15 cellular contexts compared by ENCODE assay signal in genomic region chr9:108041551-108041950, GRCh38.
A peak's percentile ranks its signal among the peaks of the same experiment; 100 is the strongest.
DNase-seq lines count a peak whose midpoint lies in the region; ATAC-seq, FAIRE-seq and TF ChIP-seq lines count a peak whose summit lies in the region.
"Had no signal": no experiment of that assay in that cellular context is flagged by ENCODE, and none has a peak within 500 bp of the region (broad histone marks: within the 10 kb centered on the region; RNA-seq: fewer than 3 reads in every experiment).

No MANE protein-coding gene starts in this region.

- H2AFZ ChIP-seq in ACC112 (ENCODE audit: low read length, unreplicated experiment): peak overlapping the region; percentile 72

- H3K36me3 ChIP-seq in ACC112 (ENCODE audit: insufficient read depth, low read length): peaks cover 19% of the 10 kb centered on the region
- H3K36me3 ChIP-seq in kidney epithelial cell (ENCODE audit: control insufficient read depth, insufficient read depth, low read length): no peaks in the 10 kb centered on the region
- no peaks in the 10 kb centered on the region for H3K36me3 ChIP-seq in kidney (ENCODE audit: control insufficient read depth in 1 of 2, insufficient read depth in 2 of 2, low read length in 2 of 2)
- H3K36me3 ChIP-seq: spleen had no signal

- no peaks in the 10 kb centered on the region for H3K27me3 ChIP-seq in ACC112 (ENCODE audit: insufficient read depth, low read length)
- no peaks in the 10 kb centered on the region for H3K27me3 ChIP-seq in kidney epithelial cell (ENCODE audit: control insufficient read depth, insufficient read depth, low read length)
- H3K27me3 ChIP-seq: spleen had no signal

- H3K79me2 ChIP-seq in ACC112 (ENCODE audit: control insufficient read depth, insufficient read depth, low read length, unreplicated experiment): no peaks in the 10 kb centered on the region

- H3K9ac ChIP-seq in kidney (ENCODE audit: low read length in 2 of 2): no peak overlapping the region

- ATAC-seq in HG02588 (IDR thresholded peaks at IDR 0.05; ENCODE audit: unreplicated experiment) (no peak), GM18502 (IDR thresholded peaks at IDR 0.05; ENCODE audit: poor library complexity, unreplicated experiment) (no peak)
- ATAC-seq: activated CD8-positive, alpha-beta T cell treated with anti-CD3 and anti-CD28 coated beads, Interleukin-2, amount 10 ng/mL, durations not matched to agents 7 days and 5 days; activated naive CD8-positive, alpha-beta T cell treated with anti-CD3 and anti-CD28 coated beads, Interleukin-2, amount 50 U/mL, for 24 hours; natural killer cell had no signal

- peaks cover 29% of the 10 kb centered on the region for H3K4me1 ChIP-seq in ACC112 (ENCODE audit: control insufficient read depth, insufficient read depth, low read length, unreplicated experiment)
- H3K4me1 ChIP-seq in kidney (ENCODE audit: control insufficient read depth in 1 of 2, insufficient read depth in 1 of 2, low read depth in 1 of 2, low read length in 2 of 2): no peaks in the 10 kb centered on the region
- H3K4me1 ChIP-seq: spleen had no signal

- H3K27ac ChIP-seq in ACC112 (ENCODE audit: low read depth, low read length): peak overlapping the region; percentile 96
- no peak overlapping the region for H3K27ac ChIP-seq in kidney (ENCODE audit: low read depth in 2 of 2, low read length in 2 of 2)
- H3K27ac ChIP-seq: spleen had no signal

- no peak for FAIRE-seq in kidney (lab: Jason Lieb, UNC)

- TF ChIP-seq CTCF in kidney epithelial cell (IDR thresholded peaks at IDR 0.05; ENCODE audit: insufficient read depth, low read length, poor library complexity, severe bottlenecking) (no peak), kidney (IDR thresholded peaks at IDR 0.05; ENCODE audit: borderline replicate concordance, extremely low read depth, insufficient read depth) (no peak)

- intact Hi-C loops in kidney (cut with DNase I): no loop called here

- H3K9me3 ChIP-seq in kidney (ENCODE audit: control insufficient read depth in 1 of 2, low read length in 2 of 2): peaks cover 0 to 7% of the 10 kb centered on the region in 2 donors

- DNase-seq in LHCN-M2 (ENCODE audit: low read depth) (peak; percentile 86), astrocyte of the hippocampus (ENCODE audit: low read depth, low spot score) (peak; percentile 63), kidney epithelial cell (ENCODE audit: low read depth) (peak; percentile 68), midbrain (lab: John Stamatoyannopoulos, UW) (no peak), kidney (no peak)
- DNase-seq: activated CD8-positive, alpha-beta T cell treated with anti-CD3 and anti-CD28 coated beads, Interleukin-2, amount 10 ng/mL, durations not matched to agents 7 days and 5 days; activated naive CD8-positive, alpha-beta T cell treated with anti-CD3 and anti-CD28 coated beads, Interleukin-2, amount 50 U/mL, for 24 hours; effector memory CD4-positive, alpha-beta T cell; GDM1; natural killer cell; NCI-H524; spleen had no signal

- peak overlapping the region; percentile 54; the same call in 1 of the 2 replicates for H3K4me3 ChIP-seq in ACC112 (ENCODE audit: low read depth, low read length)
- no peak overlapping the region for H3K4me3 ChIP-seq in kidney epithelial cell (ENCODE audit: low read depth, low read length)
- no peak overlapping the region for H3K4me3 ChIP-seq in kidney (ENCODE audit: low read length in 2 of 2)
- H3K4me3 ChIP-seq: spleen had no signal

Comparison
In these comparisons a context has a peak if more than half of its experiments do, and no peak if none do; other contexts are left out.
1. DNase-seq: peak in LHCN-M2 (single experiment), astrocyte of the hippocampus (single experiment) and kidney epithelial cell (single experiment); none in midbrain (single experiment) and kidney (single experiment).